In the genomic region with DNA sequence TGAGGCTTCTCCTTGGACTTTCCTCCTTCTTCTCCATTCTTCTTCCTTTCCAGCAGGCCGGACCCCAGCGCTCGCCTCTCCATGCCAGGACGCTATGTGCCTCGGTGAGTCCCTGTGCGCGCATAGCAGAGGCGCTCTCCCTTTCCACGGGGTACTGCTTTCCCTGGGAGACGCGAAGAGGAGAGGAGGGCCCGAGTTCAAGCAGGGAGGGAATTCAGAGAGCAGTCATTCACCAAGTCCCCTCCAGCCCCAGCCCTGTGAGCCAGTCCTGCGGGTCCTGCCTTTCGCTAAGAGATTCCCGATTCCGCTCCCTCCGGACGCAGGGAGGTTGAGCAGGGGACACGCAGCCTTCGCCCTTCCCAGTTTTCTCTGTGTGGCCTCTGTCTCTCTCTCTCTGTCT, we compare ENCODE assay signal across 9 cellular contexts.
"Had no signal": no experiment of that assay in that cellular context is flagged by ENCODE, and none has a peak within 500 bp of the region (broad histone marks: within the 10 kb centered on the region; RNA-seq: fewer than 3 reads in every experiment).

No MANE protein-coding gene starts in this region.

- H3K36me3 ChIP-seq: HAP-1 had no signal

- DNase-seq: GOT3, H7, HFFc6, KG1 had no signal

- H3K9me3 ChIP-seq: HAP-1 had no signal

- H3K4me3 ChIP-seq: HAP-1, K562 had no signal

- H3K4me3 Mint-ChIP-seq: HFFc6 had no signal

- ATAC-seq: HCT116, HepG2, K562 had no signal

- H3K27ac ChIP-seq: HL-60 had no signal
